8 cellular contexts compared by ENCODE assay signal in the genomic region with DNA sequence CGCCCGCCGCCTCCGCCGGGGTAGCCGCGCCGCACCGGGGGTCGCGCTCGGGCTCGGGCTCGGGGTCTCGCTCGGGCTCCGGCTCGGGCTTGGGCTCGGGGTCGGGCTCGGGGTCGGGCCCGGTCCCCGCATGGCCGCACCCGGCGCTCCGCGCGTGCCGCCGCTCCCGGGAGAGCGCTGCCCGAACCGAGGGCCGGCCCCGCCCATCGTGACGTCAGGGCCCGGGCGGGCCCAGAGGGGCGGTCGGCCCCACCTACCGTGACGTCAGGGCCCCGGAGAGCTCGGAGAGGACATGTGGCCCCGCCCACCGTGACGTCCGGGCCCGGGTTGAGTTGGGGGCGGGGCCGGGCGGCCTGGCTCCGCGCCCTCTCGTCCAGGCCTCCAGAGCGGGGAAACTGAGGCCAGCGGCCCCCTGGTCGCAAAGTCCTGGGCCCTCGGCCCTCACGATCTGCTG. TPM values are rescaled to one million over a fixed set of nuclear protein-coding genes. Genes with fewer than 3 reads are reported as not detected.
DNase-seq lines count a peak whose midpoint lies in the region; FAIRE-seq lines count a peak whose summit lies in the region.

NSMF (minus strand) TSS at position 188 of the 454 bp plus-strand sequence. CDS start 232 bp downstream, outside the sequence.

- H3K23ac ChIP-seq in neuronal stem cell (ENCODE audit: low read depth, low read length, poor library complexity) = peak within 1 kb of the TSS; percentile 93

- peaks cover 11 to 20% of the 10 kb centered on the region in 2 donors for H3K4me1 ChIP-seq in neuronal stem cell (ENCODE audit: control insufficient read depth in 2 of 2, insufficient read depth in 1 of 2, low read depth in 1 of 2, low read length in 2 of 2)

- peak within 1 kb of the TSS; percentile 70 for H4K8ac ChIP-seq in neuronal stem cell (ENCODE audit: low read depth, low read length)

- H3K9me3 ChIP-seq in MG63 = no peaks in the 10 kb centered on the region
- no peaks in the 10 kb centered on the region for H3K9me3 ChIP-seq in SK-N-MC (ENCODE audit: low read depth, low read length)
- H3K9me3 ChIP-seq in neuronal stem cell (replicated peaks in 1 of 2; ENCODE audit: control insufficient read depth in 2 of 2, insufficient read depth in 1 of 2, low read depth in 1 of 2, low read length in 2 of 2) = peaks cover 0 to 2% of the 10 kb centered on the region in 2 donors

- peak within 1 kb of the TSS; percentile 90 for H2BK12ac ChIP-seq in neuronal stem cell (ENCODE audit: low read length)

- H3K9ac ChIP-seq in SK-N-MC (ENCODE audit: insufficient read length) (peak within 1 kb of the TSS; percentile 76), neuronal stem cell (ENCODE audit: low read depth, low read length, poor library complexity) (peak within 1 kb of the TSS; percentile 99)

- H3K27ac ChIP-seq in SK-N-MC (peak within 1 kb of the TSS; percentile 67), neuronal stem cell (replicated peaks; ENCODE audit: low read length) (no peak within 1 kb of the TSS)

- H2BK15ac ChIP-seq in neuronal stem cell (ENCODE audit: low read length) = peak within 1 kb of the TSS; percentile 100

- peak within 1 kb of the TSS; percentile 97 for H3K4me2 ChIP-seq in neuronal stem cell (ENCODE audit: insufficient read depth, low read length, poor library complexity, severe bottlenecking)

- peak within 1 kb of the TSS; percentile 99 for H2AFZ ChIP-seq in neuronal stem cell (ENCODE audit: low read length)

- H2BK5ac ChIP-seq in neuronal stem cell (ENCODE audit: low read length) = peak within 1 kb of the TSS; percentile 82

- no peak within 1 kb of the TSS for H4K91ac ChIP-seq in neuronal stem cell (ENCODE audit: low read depth, low read length, poor library complexity)

- peak within 1 kb of the TSS; percentile 68 for H3K4me3 ChIP-seq in MG63
- H3K4me3 ChIP-seq in SK-N-MC = peak within 1 kb of the TSS; percentile 86
- H3K4me3 ChIP-seq in neuronal stem cell (ENCODE audit: low read length in 2 of 2) = peak within 1 kb of the TSS; percentile 81 to 91

- H3K14ac ChIP-seq in neuronal stem cell (ENCODE audit: low read length) = peak within 1 kb of the TSS; percentile 98

- peak within 1 kb of the TSS; percentile 99 for H2AK5ac ChIP-seq in neuronal stem cell (ENCODE audit: low read depth, low read length)

- peak; percentile 89 for DNase-seq in EL
- peak; percentile 80 for DNase-seq in H4 (ENCODE audit: low spot score)
- DNase-seq in MG63 = peak; percentile 88
- DNase-seq in SK-N-MC (ENCODE audit: low read depth, low spot score) = no peak
- DNase-seq in activated naive CD4-positive, alpha-beta T cell treated with Interleukin-2 at 50 U/mL for 16 hours = peak; percentile 93
- peak; percentile 100 for DNase-seq in frontal cortex (ENCODE audit: low spot score in 2 of 2)
- peak; percentile 92 for DNase-seq in neuronal stem cell (ENCODE audit: low spot score)
- DNase-seq in stromal cell of bone marrow (ENCODE audit: low read depth) = peak; percentile 76

- peaks cover 23% of the 10 kb centered on the region for H3K79me1 ChIP-seq in neuronal stem cell (ENCODE audit: low read depth, low read length)

- H3K18ac ChIP-seq in neuronal stem cell (ENCODE audit: low read length) = peak within 1 kb of the TSS; percentile 93

- H3K4ac ChIP-seq in neuronal stem cell (ENCODE audit: low read length) = peak within 1 kb of the TSS; percentile 93

- no peak for FAIRE-seq in frontal cortex (lab: Jason Lieb, UNC)

- peak within 1 kb of the TSS; percentile 17 for H2BK120ac ChIP-seq in neuronal stem cell (ENCODE audit: low read depth, low read length)

- H3K36me3 ChIP-seq in MG63 (peaks cover 9% of the 10 kb centered on the region), SK-N-MC (ENCODE audit: insufficient read depth, low read length) (no peaks in the 10 kb centered on the region; the same call in 1 of the 2 replicates), neuronal stem cell (replicated peaks in 1 of 2; ENCODE audit: control insufficient read depth in 2 of 2, insufficient read depth in 2 of 2, low read length in 2 of 2) (peaks cover 19 to 37% of the 10 kb centered on the region in 2 donors)

- no CpG with 5 or more reads among the region's 64 CpGs for WGBS in neuronal stem cell (ENCODE audit: extremely low coverage in 2 of 2, insufficient read length in 2 of 2, insufficient replicate concordance in 1 of 2), 2 donors

- H3K27me3 ChIP-seq in MG63 (no peaks in the 10 kb centered on the region), neuronal stem cell (ENCODE audit: control insufficient read depth in 3 of 3, insufficient read depth in 3 of 3, low read depth in 1 of 3, low read length in 3 of 3) (peaks cover 0 to 6% (median 0%) of the 10 kb centered on the region in 3 experiments)

RNA-seq across cellular contexts. Expression of gene NSMF, which starts in this region (rescaled TPM):
- 17.1 and 19.1 TPM in 2 replicates for total RNA-seq in H4 (2014; rRNA removed; shearing (Covaris generic))
- 21.7 and 29.1 TPM in 2 replicates for total RNA-seq in MG63 (2014; rRNA removed; shearing (Covaris generic); ENCODE audit: low replicate concordance)
- total RNA-seq in frontal cortex = 33.0 TPM
- 46.8 TPM for polyA plus RNA-seq in neuronal stem cell (2013, experiment 1 of 2)
- 45.0 TPM for polyA plus RNA-seq in neuronal stem cell (2013, experiment 2 of 2)
